ENCODE assay signal across 17 cellular contexts in genomic region chr4:100849319-100849718, GRCh38.
A peak's percentile ranks its signal among the peaks of the same experiment; 100 is the strongest.
DNase-seq lines count a peak whose midpoint lies in the region; ATAC-seq and TF ChIP-seq lines count a peak whose summit lies in the region.
"Had no signal": no experiment of that assay in that cellular context is flagged by ENCODE, and none has a peak within 500 bp of the region (broad histone marks: within the 10 kb centered on the region; RNA-seq: fewer than 3 reads in every experiment).

No MANE protein-coding gene starts in this region.

- H3K36me3 ChIP-seq in colonic mucosa: no peaks in the 10 kb centered on the region
- H3K36me3 ChIP-seq: gastroesophageal sphincter, MG63 had no signal

- no peaks in the 10 kb centered on the region for H3K9me3 ChIP-seq in colonic mucosa
- H3K9me3 ChIP-seq: gastroesophageal sphincter, MG63 had no signal

- no peak for TF ChIP-seq CTCF in colonic mucosa (IDR thresholded peaks at IDR 0.05)

- peak overlapping the region; percentile 65 for H3K27ac ChIP-seq in temporal lobe (ENCODE audit: low read depth, low read length)
- no peak overlapping the region for H3K27ac ChIP-seq in colonic mucosa
- H3K27ac ChIP-seq: gastroesophageal sphincter had no signal

- H3K9ac ChIP-seq in colonic mucosa (ENCODE audit: low read depth in 2 of 2, low read length in 2 of 2): no peak overlapping the region

- H3K27me3 ChIP-seq in colonic mucosa: no peaks in the 10 kb centered on the region
- H3K27me3 ChIP-seq: gastroesophageal sphincter, MG63 had no signal

- intact Hi-C loops in colonic mucosa (cut with DNase I): no loop called here

- DNase-seq in NCI-H82 (lab: John Stamatoyannopoulos, UW) (peak; percentile 6), NCI-H82 treated with DMSO at 0.1 percent for 48 hours (lab: John Stamatoyannopoulos, UW; ENCODE audit: unreplicated experiment) (no peak), NCI-H2227 treated with DMSO at 0.1 percent for 48 hours (lab: John Stamatoyannopoulos, UW) (peak; percentile 74), hippocampal formation (lab: John Stamatoyannopoulos, UW) (peak; percentile 18 to 67), colonic mucosa (no peak)
- DNase-seq: activated CD8-positive, alpha-beta memory T cell treated with anti-CD3 and anti-CD28 coated beads for 24 hours; GF-D8; MG63; NCI-H1930; NCI-H526 treated with DMSO at 0.1 percent for 48 hours; stimulated activated CD4-positive, alpha-beta T cell treated with anti-CD3 and anti-CD28 coated beads, Interleukin-4, amount 100 ng/mL, for 24 hours had no signal

- no peaks in the 10 kb centered on the region for H3K4me1 ChIP-seq in colonic mucosa
- H3K4me1 ChIP-seq: gastroesophageal sphincter had no signal

- no peak overlapping the region for H3K4me3 ChIP-seq in colonic mucosa
- H3K4me3 ChIP-seq: gastroesophageal sphincter, MG63 had no signal

- ATAC-seq in HG03135 (IDR thresholded peaks at IDR 0.05; ENCODE audit: unreplicated experiment): no peak
- no peak for ATAC-seq in GM19328 (IDR thresholded peaks at IDR 0.05; ENCODE audit: unreplicated experiment)
- ATAC-seq: activated CD4-positive, CD25-positive, alpha-beta regulatory T cell treated with anti-CD3 and anti-CD28 coated beads, Interleukin-2, amount 50 U/mL, for 24 hours; gastroesophageal sphincter; Panc1 had no signal

Comparison
In these comparisons a context has a peak if more than half of its experiments do, and no peak if none do; other contexts are left out.
1. DNase-seq: peak in NCI-H82 (single experiment), NCI-H2227 treated with DMSO at 0.1 percent for 48 hours (single experiment) and hippocampal formation (2 of 2); none in NCI-H82 treated with DMSO at 0.1 percent for 48 hours (single experiment) and colonic mucosa (single experiment).